Comparison of ENCODE assay signal across 8 cellular contexts in genomic region chr7:108146070-108146842, GRCh38. TPM values are rescaled to one million over a fixed set of nuclear protein-coding genes. Genes with fewer than 3 reads are reported as not detected.
DNase-seq lines count a peak whose midpoint lies in the region; ATAC-seq and TF ChIP-seq lines count a peak whose summit lies in the region.

No MANE protein-coding gene starts in this region.

- DNase-seq in DMS153 treated with DMSO at 0.1 percent for 48 hours (lab: John Stamatoyannopoulos, UW; ENCODE audit: unreplicated experiment): peak; percentile 52
- DNase-seq in NCI-H226: peak; percentile 36
- peak; percentile 46 to 59 for DNase-seq in activated CD4-positive, alpha-beta T cell treated with anti-CD3 and anti-CD28 coated beads, Interleukin-2, amount 50 U/mL, for 48 hours
- DNase-seq in erythroblast (lab: John Stamatoyannopoulos, UW): peak; percentile 55 to 76
- DNase-seq in mucosa of descending colon: peak in 2 of 3 donors; percentile 34 to 73

- H3K4me1 ChIP-seq in mucosa of descending colon (ENCODE audit: low read depth) (no peaks in the 10 kb centered on the region), subcutaneous abdominal adipose tissue (ENCODE audit: control insufficient read depth in 5 of 5, insufficient read depth in 5 of 5, low read length in 5 of 5) (peaks cover 3 to 5% (median 5%) of the 10 kb centered on the region in 5 donors)

- TF ChIP-seq CTCF in mucosa of descending colon (IDR thresholded peaks at IDR 0.05): peak; percentile 80

- intact Hi-C loops in mucosa of descending colon (cut with DNase I, micrococcal nuclease): no loop called here

- no peaks in the 10 kb centered on the region for H3K27me3 ChIP-seq in subcutaneous abdominal adipose tissue (ENCODE audit: control insufficient read depth in 5 of 5, insufficient read depth in 4 of 5, low read length in 5 of 5)

- no peak for TF ChIP-seq POLR2A in erythroblast (IDR thresholded peaks at IDR 0.05; ENCODE audit: low read length)

- peak overlapping the region in 1 of 5 donors; percentile 26 for H3K9ac ChIP-seq in subcutaneous abdominal adipose tissue (ENCODE audit: low read length in 5 of 5)

- H3K36me3 ChIP-seq in mucosa of descending colon (ENCODE audit: low read depth) (no peaks in the 10 kb centered on the region), subcutaneous abdominal adipose tissue (ENCODE audit: control insufficient read depth in 5 of 5, insufficient read depth in 5 of 5, low read length in 5 of 5) (no peaks in the 10 kb centered on the region)

- H3K9me3 ChIP-seq in mucosa of descending colon: no peaks in the 10 kb centered on the region
- no peaks in the 10 kb centered on the region for H3K9me3 ChIP-seq in subcutaneous abdominal adipose tissue (ENCODE audit: control insufficient read depth in 5 of 5, low read length in 5 of 5)

- ATAC-seq in HG02884 (IDR thresholded peaks at IDR 0.05; ENCODE audit: unreplicated experiment) (peak; percentile 46), mucosa of descending colon (peak; percentile 87), GM21367 (IDR thresholded peaks at IDR 0.05; ENCODE audit: unreplicated experiment) (no peak)

- H3K4me3 ChIP-seq in mucosa of descending colon (no peak overlapping the region), subcutaneous abdominal adipose tissue (ENCODE audit: low read depth in 1 of 5, low read length in 5 of 5) (peak overlapping the region; percentile 38 to 73 (median 54))

- H3K27ac ChIP-seq in subcutaneous abdominal adipose tissue (ENCODE audit: low read depth, low read length): no peak overlapping the region

RNA-seq across cellular contexts. Expression of gene LAMB4, which starts 16.1 kb away (rescaled TPM):
- total RNA-seq in mucosa of descending colon: under 1 TPM in 1 of 3 donors, not detected in 2; 0.22 TPM
